13 cellular contexts compared by ENCODE assay signal in the genomic region with DNA sequence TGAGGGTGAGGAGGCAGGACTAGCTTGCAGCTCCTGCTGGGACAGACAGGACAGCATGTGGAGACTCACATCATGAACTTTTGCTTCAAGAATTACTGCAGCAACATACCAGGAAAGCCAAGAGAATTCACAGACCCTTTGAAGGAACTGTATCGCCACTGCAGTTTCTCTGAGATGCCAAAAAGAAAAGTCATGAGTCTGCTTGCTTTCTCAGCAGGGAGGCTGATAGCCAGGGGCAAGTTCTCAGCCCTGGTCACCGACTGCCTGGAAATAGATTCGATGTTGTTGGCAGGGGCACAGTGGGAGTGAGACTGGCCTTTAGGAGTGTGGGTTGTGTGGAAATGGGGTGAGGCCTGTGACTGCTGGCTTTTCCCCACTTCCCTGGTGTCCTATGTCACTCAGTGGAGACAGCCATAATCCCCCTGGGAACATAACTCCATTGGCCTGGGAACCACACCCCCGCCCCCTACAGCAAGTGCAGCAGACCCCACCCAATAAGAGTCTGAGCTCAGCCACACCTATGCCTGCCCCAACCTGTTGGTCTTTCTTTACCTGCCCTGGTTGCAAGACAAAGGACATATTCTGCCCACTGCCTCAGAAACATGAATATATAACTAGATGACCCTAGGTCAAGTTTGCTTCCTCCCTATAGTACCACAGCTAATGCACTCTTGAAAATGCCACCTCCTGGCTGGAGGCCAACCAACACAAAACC. TPM values are rescaled to one million over a fixed set of nuclear protein-coding genes. Genes with fewer than 3 reads are reported as not detected.
DNase-seq lines count a peak whose midpoint lies in the region; ATAC-seq and TF ChIP-seq lines count a peak whose summit lies in the region.
"Had no signal": no experiment of that assay in that cellular context is flagged by ENCODE, and none has a peak within 500 bp of the region (broad histone marks: within the 10 kb centered on the region; RNA-seq: fewer than 3 reads in every experiment).

No MANE protein-coding gene starts in this region.

- peak; percentile 30 for DNase-seq in BJ (ENCODE audit: low read depth)
- no peak for DNase-seq in ascending aorta (ENCODE audit: low spot score in 2 of 2)
- DNase-seq in lower lobe of right lung, result no peak
- DNase-seq in T-helper 9 cell, result no peak
- no peak for DNase-seq in ovary
- no peak for DNase-seq in NOMO-1 (lab: John Stamatoyannopoulos, UW; ENCODE audit: unreplicated experiment in 2 of 2)
- DNase-seq: activated CD4-positive, alpha-beta T cell treated with anti-CD3 and anti-CD28 coated beads, Interleukin-2, amount 50 U/mL, for 4 hours; CD8-positive, alpha-beta T cell; NCI-H2227 treated with DMSO at 0.1 percent for 48 hours; small intestine had no signal

- CTCF ChIA-PET in BJ (lab: Yijun Ruan, JAX), result interaction anchor here (1.2 kb wide), 1 partner anchor 23 kb away, joined by 3 read pairs; no protein-coding TSS in a partner anchor
- CTCF ChIA-PET in HEK293 (lab: Yijun Ruan, JAX), result no interaction called here

- H3K36me3 ChIP-seq in BJ (ENCODE audit: control insufficient read depth, insufficient read depth, low read length), result no peaks in the 10 kb centered on the region
- no peaks in the 10 kb centered on the region for H3K36me3 ChIP-seq in HEK293 (ENCODE audit: control insufficient read depth in 2 of 2, insufficient read depth in 1 of 2, low read length in 2 of 2)
- H3K36me3 ChIP-seq in ascending aorta, result peaks cover 0 to 3% of the 10 kb centered on the region in 2 donors
- H3K36me3 ChIP-seq in lower lobe of right lung, result no peaks in the 10 kb centered on the region
- H3K36me3 ChIP-seq in ovary, result no peaks in the 10 kb centered on the region
- H3K36me3 ChIP-seq: SJSA1 had no signal

- H3K27ac ChIP-seq in HEK293 (ENCODE audit: extremely low read depth, low read depth, low read length) (no peak overlapping the region), ascending aorta (peak overlapping the region; percentile 13 to 43), lower lobe of right lung (peak overlapping the region; percentile 33), ovary (peak overlapping the region in 1 of 2 donors; percentile 66)
- H3K27ac ChIP-seq: SJSA1 had no signal

- POLR2A ChIA-PET in BJ (lab: Charles Lee), result no interaction called here
- POLR2A ChIA-PET in HEK293 (lab: Yijun Ruan, JAX), result no interaction called here

- H3K27me3 ChIP-seq in BJ (ENCODE audit: control insufficient read depth, insufficient read depth, low read length), result no peaks in the 10 kb centered on the region
- H3K27me3 ChIP-seq in ascending aorta, result no peaks in the 10 kb centered on the region
- H3K27me3 ChIP-seq in lower lobe of right lung (ENCODE audit: low read depth), result no peaks in the 10 kb centered on the region
- H3K27me3 ChIP-seq in ovary, result no peaks in the 10 kb centered on the region
- H3K27me3 ChIP-seq: SJSA1 had no signal

- H3K9me3 ChIP-seq in HEK293 (ENCODE audit: control insufficient read depth, insufficient read depth, low read depth, low read length) (no peaks in the 10 kb centered on the region), ascending aorta (no peaks in the 10 kb centered on the region), lower lobe of right lung (no peaks in the 10 kb centered on the region), ovary (no peaks in the 10 kb centered on the region)
- H3K9me3 ChIP-seq: SJSA1 had no signal

- TF ChIP-seq POLR2A in ovary (IDR thresholded peaks at IDR 0.05), result no peak

- H3K4me3 ChIP-seq in BJ (ENCODE audit: low read depth, low read length) (no peak overlapping the region), HEK293 (ENCODE audit: low read depth, low read length) (no peak overlapping the region), ascending aorta (no peak overlapping the region), lower lobe of right lung (no peak overlapping the region), ovary (no peak overlapping the region)
- H3K4me3 ChIP-seq: SJSA1 had no signal

- no peak for TF ChIP-seq CTCF in BJ (IDR thresholded peaks at IDR 0.05; ENCODE audit: insufficient read depth, low read depth, low read length)
- no peak for TF ChIP-seq CTCF in HEK293 (tag by site-specific recombination; IDR thresholded peaks at IDR 0.05)
- no peak for TF ChIP-seq CTCF in ascending aorta (IDR thresholded peaks at IDR 0.05)
- TF ChIP-seq CTCF in lower lobe of right lung (IDR thresholded peaks at IDR 0.05), result no peak
- no peak for TF ChIP-seq CTCF in ovary (IDR thresholded peaks at IDR 0.05)

- ATAC-seq in lower lobe of right lung (no peak), GM18498 (IDR thresholded peaks at IDR 0.05; ENCODE audit: unreplicated experiment) (no peak)
- ATAC-seq: CD8-positive, alpha-beta T cell had no signal

- 84 to 86% (median 84%) methylated on average over 4 of the region's 4 CpGs for WGBS in ovary, 3 donors

- TF ChIP-seq EP300 in ovary (IDR thresholded peaks at IDR 0.05), result no peak

- intact Hi-C loops in ascending aorta (cut with DNase I) (no loop called here), lower lobe of right lung (cut with DNase I) (no loop called here), ovary (cut with DNase I) (no loop called here)

- no peaks in the 10 kb centered on the region for H3K4me1 ChIP-seq in HEK293 (ENCODE audit: control insufficient read depth, insufficient read depth, low read length)
- peaks cover 0 to 11% of the 10 kb centered on the region in 2 donors for H3K4me1 ChIP-seq in ascending aorta
- H3K4me1 ChIP-seq in lower lobe of right lung, result peaks cover 21% of the 10 kb centered on the region
- H3K4me1 ChIP-seq in ovary (ENCODE audit: insufficient read depth), result peaks cover 11% of the 10 kb centered on the region

TF ChIP-seq in HEK293, 187 proteins besides CTCF, POLR2A, EP300 and RAD21:
- TF ChIP-seq KLF16 (tag by site-specific recombination; IDR thresholded peaks at IDR 0.05) (no peak), ZNF266 (tag by site-specific recombination; IDR thresholded peaks at IDR 0.05; ENCODE audit: low read depth) (no peak), KLF1 (tag by site-specific recombination; IDR thresholded peaks at IDR 0.05) (peak; percentile 42; the same call in 1 of the 2 replicates), ZNF624 (tag by site-specific recombination; IDR thresholded peaks at IDR 0.05) (no peak), ZIC2 (tag by site-specific recombination; IDR thresholded peaks at IDR 0.05) (peak; percentile 20; the same call in 1 of the 2 replicates)
TF ChIP-seq in HEK293: peak in this region for 2.

RNA-seq across cellular contexts. Expression of a gene that starts 1.6 kb away (rescaled TPM):
- polyA plus RNA-seq in BJ (2011; rRNA removed) (2.8 and 6.8 TPM in 2 replicates), ovary (1 to 10 TPM; 3.3 to 7.4 TPM)
- polyA minus RNA-seq in BJ (2011; rRNA and poly(A)+ RNA removed), result 3.3 and 4.1 TPM in 2 replicates
- total RNA-seq in ascending aorta (5.6 TPM), lower lobe of right lung (24.3 TPM), ovary (10 to 100 TPM in 3 of 7 donors, 1 to 10 TPM in 4; 6.8 to 10.3 (median 9.1) TPM)

RNA-seq across cellular contexts. Expression of a gene that starts 28.8 kb away (rescaled TPM):
- polyA plus RNA-seq in BJ (2011; rRNA removed) (2.0 and 4.8 TPM in 2 replicates), ovary (10 to 100 TPM in 1 of 2 donors, 1 to 10 TPM in 1; 4.2 to 18.5 TPM)
- 1.9 and 2.5 TPM in 2 replicates for polyA minus RNA-seq in BJ (2011; rRNA and poly(A)+ RNA removed)
- total RNA-seq in ascending aorta (3.3 TPM), lower lobe of right lung (64.4 TPM), ovary (10 to 100 TPM in 2 of 7 donors, 1 to 10 TPM in 5; 6.7 to 12.5 (median 8.7) TPM)
